23 cellular contexts compared by ENCODE assay signal in genomic region chr14:94046696-94047250, GRCh38. TPM values are rescaled to one million over a fixed set of nuclear protein-coding genes. Genes with fewer than 3 reads are reported as not detected.
A peak's percentile ranks its signal among the peaks of the same experiment; 100 is the strongest.
DNase-seq lines count a peak whose midpoint lies in the region; ATAC-seq, FAIRE-seq and TF ChIP-seq lines count a peak whose summit lies in the region.
"Had no signal": no experiment of that assay in that cellular context is flagged by ENCODE, and none has a peak within 500 bp of the region (broad histone marks: within the 10 kb centered on the region; RNA-seq: fewer than 3 reads in every experiment).

No MANE protein-coding gene starts in this region.

- no peak overlapping the region for H3K4me3 ChIP-seq in CD4-positive, CD25-positive, alpha-beta regulatory T cell (ENCODE audit: low read depth, low read length)
- no peak overlapping the region for H3K4me3 ChIP-seq in WERI-Rb-1 (ENCODE audit: low read depth, low read length)

- H3K36me3 Mint-ChIP-seq in activated CD8-positive, alpha-beta memory T cell treated with anti-CD3 and anti-CD28 coated beads, Interleukin-2, amount 10 ng/mL, durations not matched to agents 7 days and 5 days = peaks cover 19% of the 10 kb centered on the region
- peaks cover 34% of the 10 kb centered on the region for H3K36me3 Mint-ChIP-seq in CD4-positive, CD25-positive, alpha-beta regulatory T cell

- H3K27ac ChIP-seq in CD4-positive, CD25-positive, alpha-beta regulatory T cell (ENCODE audit: insufficient read depth, low read length, poor library complexity, severe bottlenecking) = no peak overlapping the region
- H3K27ac ChIP-seq in WERI-Rb-1 = no peak overlapping the region

- CTCF ChIA-PET in activated CD8-positive, alpha-beta memory T cell treated with anti-CD3 and anti-CD28 coated beads, Interleukin-2, amount 10 ng/mL, durations not matched to agents 7 days and 5 days (lab: Charles Lee) = interaction anchor here (1.3 to 2.0 kb wide), 2 partner anchors 10 to 90 kb away, joined by 4 to 10 read pairs; no protein-coding TSS in a partner anchor

- H3K4me3 Mint-ChIP-seq in activated CD8-positive, alpha-beta memory T cell treated with anti-CD3 and anti-CD28 coated beads, Interleukin-2, amount 10 ng/mL, durations not matched to agents 7 days and 5 days = no peak overlapping the region
- no peak overlapping the region for H3K4me3 Mint-ChIP-seq in CD4-positive, CD25-positive, alpha-beta regulatory T cell
- H3K4me3 Mint-ChIP-seq: CD8-positive, alpha-beta memory T cell had no signal

- no peaks in the 10 kb centered on the region for H3K27me3 Mint-ChIP-seq in activated CD8-positive, alpha-beta memory T cell treated with anti-CD3 and anti-CD28 coated beads, Interleukin-2, amount 10 ng/mL, durations not matched to agents 7 days and 5 days
- H3K27me3 Mint-ChIP-seq in CD4-positive, CD25-positive, alpha-beta regulatory T cell = peaks cover 4% of the 10 kb centered on the region

- H3K36me3 ChIP-seq in CD4-positive, CD25-positive, alpha-beta regulatory T cell (ENCODE audit: control insufficient read depth, insufficient read depth, low read length) = peaks cover 65% of the 10 kb centered on the region
- H3K36me3 ChIP-seq in WERI-Rb-1 = peaks cover 79% of the 10 kb centered on the region

- H3K27me3 ChIP-seq in CD4-positive, CD25-positive, alpha-beta regulatory T cell (ENCODE audit: control insufficient read depth, insufficient read depth, low read length) = no peaks in the 10 kb centered on the region
- no peaks in the 10 kb centered on the region for H3K27me3 ChIP-seq in WERI-Rb-1 (ENCODE audit: insufficient read depth, low read depth, severe bottlenecking)

- H3K4me1 Mint-ChIP-seq in activated CD8-positive, alpha-beta memory T cell treated with anti-CD3 and anti-CD28 coated beads, Interleukin-2, amount 10 ng/mL, durations not matched to agents 7 days and 5 days = peaks cover 4% of the 10 kb centered on the region
- no peaks in the 10 kb centered on the region for H3K4me1 Mint-ChIP-seq in CD4-positive, CD25-positive, alpha-beta regulatory T cell

- no peaks in the 10 kb centered on the region for H3K4me1 ChIP-seq in CD4-positive, CD25-positive, alpha-beta regulatory T cell (ENCODE audit: control insufficient read depth, insufficient read depth, low read length, poor library complexity, severe bottlenecking)

- FAIRE-seq in D721Med (lab: Jason Lieb, UNC) = no peak
- FAIRE-seq: GM18507, H54 had no signal

- H3K27ac Mint-ChIP-seq in activated CD8-positive, alpha-beta memory T cell treated with anti-CD3 and anti-CD28 coated beads, Interleukin-2, amount 10 ng/mL, durations not matched to agents 7 days and 5 days = no peak overlapping the region
- H3K27ac Mint-ChIP-seq in CD4-positive, CD25-positive, alpha-beta regulatory T cell = peak overlapping the region in 2 of 3 donors; percentile 14 to 26

- H3K9me3 ChIP-seq in CD4-positive, CD25-positive, alpha-beta regulatory T cell (ENCODE audit: control insufficient read depth in 2 of 2, low read length in 2 of 2) = no peaks in the 10 kb centered on the region
- H3K9me3 ChIP-seq in WERI-Rb-1 (ENCODE audit: severe bottlenecking) = no peaks in the 10 kb centered on the region

- ATAC-seq in activated CD8-positive, alpha-beta memory T cell treated with anti-CD3 and anti-CD28 coated beads, Interleukin-2, amount 10 ng/mL, durations not matched to agents 7 days and 5 days = no peak
- no peak for ATAC-seq in CD4-positive, CD25-positive, alpha-beta regulatory T cell (ENCODE audit: low read depth in 2 of 2)
- ATAC-seq in HG03095 (IDR thresholded peaks at IDR 0.05; ENCODE audit: unreplicated experiment) = no peak

- DNase-seq in activated CD8-positive, alpha-beta memory T cell treated with anti-CD3 and anti-CD28 coated beads, Interleukin-2, amount 50 U/mL, for 48 hours = peak; percentile 46
- no peak for DNase-seq in activated CD8-positive, alpha-beta memory T cell treated with anti-CD3 and anti-CD28 coated beads, Interleukin-2, amount 10 ng/mL, durations not matched to agents 7 days and 5 days
- DNase-seq in CD4-positive, CD25-positive, alpha-beta regulatory T cell = no peak
- peak; percentile 0 for DNase-seq in WERI-Rb-1
- DNase-seq in mesenteric fat pad (ENCODE audit: low spot score) = peak; percentile 45
- DNase-seq in D721Med (ENCODE audit: insufficient read length, low spot score) = no peak
- no peak for DNase-seq in activated CD4-positive, alpha-beta T cell treated with anti-CD3 and anti-CD28 coated beads, Interleukin-2, amount 50 U/mL, for 48 hours
- DNase-seq: CD8-positive, alpha-beta memory T cell; DMS79 treated with DMSO at 0.1 percent for 48 hours; IMR-90; Kasumi-1; MM.1S; NCI-H1092 treated with DMSO at 0.1 percent for 48 hours; NCI-H2107; NCI-H2227 treated with DMSO at 0.1 percent for 48 hours; NCI-H524 had no signal

- TF ChIP-seq CTCF in WERI-Rb-1 (IDR thresholded peaks at IDR 0.05; ENCODE audit: low read depth, low read length) (no peak), D721Med (IDR thresholded peaks at IDR 0.05; ENCODE audit: insufficient read depth, missing control alignments) (no peak)

- no peaks in the 10 kb centered on the region for H3K9me3 Mint-ChIP-seq in activated CD8-positive, alpha-beta memory T cell treated with anti-CD3 and anti-CD28 coated beads, Interleukin-2, amount 10 ng/mL, durations not matched to agents 7 days and 5 days (ENCODE audit: low read depth)
- H3K9me3 Mint-ChIP-seq in CD4-positive, CD25-positive, alpha-beta regulatory T cell = peaks cover 0 to 2% (median 0%) of the 10 kb centered on the region in 7 donors
- H3K9me3 Mint-ChIP-seq: CD8-positive, alpha-beta memory T cell had no signal

RNA-seq across cellular contexts. Expression of gene OTUB2, which starts 20.6 kb away (rescaled TPM):
- 1 to 10 TPM; 3.4 to 4.2 TPM for total RNA-seq in activated CD8-positive, alpha-beta memory T cell treated with anti-CD3 and anti-CD28 coated beads, Interleukin-2, amount 10 ng/mL, durations not matched to agents 7 days and 5 days
- 0.25 TPM for total RNA-seq in CD4-positive, CD25-positive, alpha-beta regulatory T cell
- under 1 TPM in 3 of 4 donors, not detected in 1; 0.33 to 0.46 (median 0.41) TPM for polyA plus RNA-seq in CD4-positive, CD25-positive, alpha-beta regulatory T cell
- 1.2 TPM for total RNA-seq in mesenteric fat pad

RNA-seq across cellular contexts. Expression of gene DDX24, which starts 34.2 kb away (rescaled TPM):
- total RNA-seq in activated CD8-positive, alpha-beta memory T cell treated with anti-CD3 and anti-CD28 coated beads, Interleukin-2, amount 10 ng/mL, durations not matched to agents 7 days and 5 days = 100 to 1,000 TPM; 211 to 244 TPM
- total RNA-seq in CD4-positive, CD25-positive, alpha-beta regulatory T cell = 518 TPM
- 100 to 1,000 TPM; 221 to 279 (median 244) TPM for polyA plus RNA-seq in CD4-positive, CD25-positive, alpha-beta regulatory T cell
- total RNA-seq in mesenteric fat pad = 198 TPM

RNA-seq across cellular contexts. Expression of gene IFI27L1, which starts 34.3 kb away (rescaled TPM):
- 10 to 100 TPM; 42.8 to 55.4 TPM for total RNA-seq in activated CD8-positive, alpha-beta memory T cell treated with anti-CD3 and anti-CD28 coated beads, Interleukin-2, amount 10 ng/mL, durations not matched to agents 7 days and 5 days
- 12.0 TPM for total RNA-seq in CD4-positive, CD25-positive, alpha-beta regulatory T cell
- 10 to 100 TPM in 2 of 4 donors, 1 to 10 TPM in 2; 5.8 to 11.2 (median 9.9) TPM for polyA plus RNA-seq in CD4-positive, CD25-positive, alpha-beta regulatory T cell
- total RNA-seq in mesenteric fat pad = 19.6 TPM

RNA-seq across cellular contexts. Expression of gene CCDC197, which starts 49.7 kb away (rescaled TPM):
- under 1 TPM in 1 of 2 experiments, not detected in 1; 0.14 TPM for total RNA-seq in activated CD8-positive, alpha-beta memory T cell treated with anti-CD3 and anti-CD28 coated beads, Interleukin-2, amount 10 ng/mL, durations not matched to agents 7 days and 5 days
- not detected for total RNA-seq in CD4-positive, CD25-positive, alpha-beta regulatory T cell
- polyA plus RNA-seq in CD4-positive, CD25-positive, alpha-beta regulatory T cell = not detected
- total RNA-seq in mesenteric fat pad = not detected
- total RNA-seq: A172; CD8-positive, alpha-beta memory T cell; G401; HT1080; IMR-90 had no signal
- polyA plus RNA-seq: BJ; CD8-positive, alpha-beta memory T cell; IMR-90 had no signal

Comparison
In these comparisons a context has a peak if more than half of its experiments do, and no peak if none do; other contexts are left out.
1. DNase-seq: peak in activated CD8-positive, alpha-beta memory T cell treated with anti-CD3 and anti-CD28 coated beads, Interleukin-2, amount 50 U/mL, for 48 hours (single experiment), WERI-Rb-1 (single experiment) and mesenteric fat pad (single experiment); none in activated CD8-positive, alpha-beta memory T cell treated with anti-CD3 and anti-CD28 coated beads, Interleukin-2, amount 10 ng/mL, durations not matched to agents 7 days and 5 days (single experiment), CD4-positive, CD25-positive, alpha-beta regulatory T cell (0 of 3), D721Med (single experiment) and activated CD4-positive, alpha-beta T cell treated with anti-CD3 and anti-CD28 coated beads, Interleukin-2, amount 50 U/mL, for 48 hours (0 of 2).